21 cellular contexts compared by ENCODE assay signal in genomic region chr6:147418523-147418922, GRCh38.
DNase-seq lines count a peak whose midpoint lies in the region; ATAC-seq and TF ChIP-seq lines count a peak whose summit lies in the region.
"Had no signal": no experiment of that assay in that cellular context is flagged by ENCODE, and none has a peak within 500 bp of the region (broad histone marks: within the 10 kb centered on the region; RNA-seq: fewer than 3 reads in every experiment).

No MANE protein-coding gene starts in this region.

- DNase-seq in putamen (ENCODE audit: low spot score) (peak; percentile 66), endodermal cell (no peak), T-cell (no peak)
- DNase-seq in naive thymus-derived CD4-positive, alpha-beta T cell, result no peak
- DNase-seq: activated naive CD4-positive, alpha-beta T cell; CD8-positive, alpha-beta memory T cell; cerebellar nuclear complex; DMS79 treated with DMSO at 0.1 percent for 48 hours; effector CD4-positive, alpha-beta T cell; heart right ventricle; immature natural killer cell; lower lobe of right lung; MM.1S; NCI-H82; PC-3; right cardiac atrium; SIG-M5 had no signal

- CTCF ChIA-PET in naive thymus-derived CD4-positive, alpha-beta T cell (lab: Charles Lee), result interaction anchor here (0.6 kb wide), 1 partner anchor 39 kb away, joined by 3 read pairs; no protein-coding TSS in a partner anchor
- CTCF ChIA-PET in T-cell (lab: Charles Lee), result interaction anchor here in 1 of 2 donors (0.6 kb wide), 1 partner anchor 353 kb away, joined by 5 read pairs; no protein-coding TSS in a partner anchor

- no peaks in the 10 kb centered on the region for H3K4me1 ChIP-seq in naive thymus-derived CD4-positive, alpha-beta T cell (ENCODE audit: control insufficient read depth in 2 of 2, insufficient read depth in 2 of 2, low read length in 2 of 2)
- H3K4me1 ChIP-seq in endodermal cell (ENCODE audit: control insufficient read depth, insufficient read depth, low read length), result no peaks in the 10 kb centered on the region
- H3K4me1 ChIP-seq: heart right ventricle, lower lobe of right lung had no signal

- no peak overlapping the region for H3K4me3 ChIP-seq in naive thymus-derived CD4-positive, alpha-beta T cell (ENCODE audit: low read length)
- no peak overlapping the region for H3K4me3 ChIP-seq in endodermal cell (ENCODE audit: low read length)
- H3K4me3 ChIP-seq: heart right ventricle, lower lobe of right lung had no signal

- H3K27ac Mint-ChIP-seq in naive thymus-derived CD4-positive, alpha-beta T cell, result peak overlapping the region in 1 of 9 donors; percentile 1
- H3K27ac Mint-ChIP-seq in endodermal cell, result no peak overlapping the region
- H3K27ac Mint-ChIP-seq in T-cell, result no peak overlapping the region
- H3K27ac Mint-ChIP-seq: CD8-positive, alpha-beta memory T cell; immature natural killer cell; stimulated activated effector memory CD8-positive, alpha-beta T cell treated with anti-CD3 and anti-CD28 coated beads, Interleukin-12 subunit alpha, Interleukin-12 subunit beta, amount 100 ng/mL, for 72 hours had no signal

- H3K9ac ChIP-seq in endodermal cell (ENCODE audit: extremely low read depth, low read length, poor library complexity, severe bottlenecking), result no peak overlapping the region

- no peak for TF ChIP-seq CTCF in endodermal cell (conservative IDR thresholded peaks at IDR 0.05)

- peaks cover 0 to 10% (median 4%) of the 10 kb centered on the region in 11 donors for H3K9me3 Mint-ChIP-seq in naive thymus-derived CD4-positive, alpha-beta T cell
- H3K9me3 Mint-ChIP-seq in endodermal cell, result no peaks in the 10 kb centered on the region
- peaks cover 2% of the 10 kb centered on the region in 3 donors for H3K9me3 Mint-ChIP-seq in T-cell
- H3K9me3 Mint-ChIP-seq: stimulated activated effector memory CD8-positive, alpha-beta T cell treated with anti-CD3 and anti-CD28 coated beads, Interleukin-12 subunit alpha, Interleukin-12 subunit beta, amount 100 ng/mL, for 72 hours had no signal

- H3K27ac ChIP-seq in naive thymus-derived CD4-positive, alpha-beta T cell (ENCODE audit: low read depth, low read length), result no peak overlapping the region
- H3K27ac ChIP-seq in endodermal cell (ENCODE audit: low read depth, low read length), result no peak overlapping the region
- H3K27ac ChIP-seq: heart right ventricle, lower lobe of right lung had no signal

- WGBS in endodermal cell (ENCODE audit: insufficient coverage in 1 of 2, insufficient read length in 1 of 2), 2 experiments, result 95 to 100% methylated on average over 2 to 4 of the region's 4 CpGs

- H3K36me3 ChIP-seq in naive thymus-derived CD4-positive, alpha-beta T cell (ENCODE audit: control insufficient read depth in 2 of 3, insufficient read depth in 3 of 3, low read length in 3 of 3), result no peaks in the 10 kb centered on the region
- no peaks in the 10 kb centered on the region for H3K36me3 ChIP-seq in endodermal cell (ENCODE audit: control insufficient read depth, insufficient read depth, low read length)
- H3K36me3 ChIP-seq: heart right ventricle, lower lobe of right lung had no signal

- intact Hi-C loops in naive thymus-derived CD4-positive, alpha-beta T cell (cut with micrococcal nuclease), result no loop called here

- no peaks in the 10 kb centered on the region for H3K4me1 Mint-ChIP-seq in naive thymus-derived CD4-positive, alpha-beta T cell
- peaks cover 26% of the 10 kb centered on the region for H3K4me1 Mint-ChIP-seq in endodermal cell
- no peaks in the 10 kb centered on the region for H3K4me1 Mint-ChIP-seq in T-cell
- H3K4me1 Mint-ChIP-seq: CD8-positive, alpha-beta memory T cell; stimulated activated effector memory CD8-positive, alpha-beta T cell treated with anti-CD3 and anti-CD28 coated beads, Interleukin-12 subunit alpha, Interleukin-12 subunit beta, amount 100 ng/mL, for 72 hours had no signal

- H3K36me3 Mint-ChIP-seq in naive thymus-derived CD4-positive, alpha-beta T cell, result peaks cover 0 to 4% (median 0%) of the 10 kb centered on the region in 5 donors
- H3K36me3 Mint-ChIP-seq in endodermal cell (ENCODE audit: low read depth) (no peaks in the 10 kb centered on the region), T-cell (no peaks in the 10 kb centered on the region)
- H3K36me3 Mint-ChIP-seq: CD8-positive, alpha-beta memory T cell; immature natural killer cell; stimulated activated effector memory CD8-positive, alpha-beta T cell treated with anti-CD3 and anti-CD28 coated beads, Interleukin-12 subunit alpha, Interleukin-12 subunit beta, amount 100 ng/mL, for 72 hours had no signal

- ATAC-seq in GM19463 (IDR thresholded peaks at IDR 0.05; ENCODE audit: unreplicated experiment) (peak; percentile 68), HG02852 (IDR thresholded peaks at IDR 0.05; ENCODE audit: unreplicated experiment) (peak; percentile 77), HG03469 (IDR thresholded peaks at IDR 0.05; ENCODE audit: unreplicated experiment) (peak; percentile 66), T-cell (replicated peaks in 1 of 4) (no peak)
- no peak for ATAC-seq in naive thymus-derived CD4-positive, alpha-beta T cell
- ATAC-seq: heart right ventricle; lower lobe of right lung; PC-3; right cardiac atrium; stimulated activated effector memory CD8-positive, alpha-beta T cell treated with anti-CD3 and anti-CD28 coated beads, Interleukin-12 subunit alpha, Interleukin-12 subunit beta, amount 100 ng/mL, for 72 hours had no signal

- peaks cover 0 to 17% (median 6%) of the 10 kb centered on the region in 5 donors for H3K27me3 Mint-ChIP-seq in naive thymus-derived CD4-positive, alpha-beta T cell
- no peaks in the 10 kb centered on the region for H3K27me3 Mint-ChIP-seq in endodermal cell (ENCODE audit: insufficient read depth)
- H3K27me3 Mint-ChIP-seq in T-cell, result peaks cover 3 to 12% of the 10 kb centered on the region in 2 donors

- POLR2A ChIA-PET in naive thymus-derived CD4-positive, alpha-beta T cell (lab: Charles Lee), result no interaction called here
- POLR2A ChIA-PET in T-cell (lab: Charles Lee), result interaction anchor here in 1 of 2 donors (0.7 kb wide), 1 partner anchor 350 kb away, joined by 5 read pairs; no protein-coding TSS in a partner anchor

- H3K27me3 ChIP-seq in naive thymus-derived CD4-positive, alpha-beta T cell (ENCODE audit: control insufficient read depth in 2 of 2, insufficient read depth in 2 of 2, low read length in 2 of 2), result no peaks in the 10 kb centered on the region
- no peaks in the 10 kb centered on the region for H3K27me3 ChIP-seq in endodermal cell (ENCODE audit: control insufficient read depth, insufficient read depth, low read length, poor library complexity, severe bottlenecking)

- no peaks in the 10 kb centered on the region for H3K9me3 ChIP-seq in naive thymus-derived CD4-positive, alpha-beta T cell (ENCODE audit: control insufficient read depth in 2 of 3, low read length in 3 of 3)
- peaks cover 13% of the 10 kb centered on the region for H3K9me3 ChIP-seq in endodermal cell (ENCODE audit: control insufficient read depth, low read length)
- H3K9me3 ChIP-seq: lower lobe of right lung had no signal

- H3K4me3 Mint-ChIP-seq in naive thymus-derived CD4-positive, alpha-beta T cell, result no peak overlapping the region
- H3K4me3 Mint-ChIP-seq in endodermal cell (no peak overlapping the region), T-cell (no peak overlapping the region)
- H3K4me3 Mint-ChIP-seq: CD8-positive, alpha-beta memory T cell; immature natural killer cell; stimulated activated effector memory CD8-positive, alpha-beta T cell treated with anti-CD3 and anti-CD28 coated beads, Interleukin-12 subunit alpha, Interleukin-12 subunit beta, amount 100 ng/mL, for 72 hours had no signal

Comparison
In these comparisons a context has a peak if more than half of its experiments do, and no peak if none do; other contexts are left out.
1. ATAC-seq: peak in GM19463 (single experiment), HG02852 (single experiment) and HG03469 (single experiment); none in naive thymus-derived CD4-positive, alpha-beta T cell (single experiment) and T-cell (0 of 4).